17 cellular contexts compared by ENCODE assay signal in the genomic region with DNA sequence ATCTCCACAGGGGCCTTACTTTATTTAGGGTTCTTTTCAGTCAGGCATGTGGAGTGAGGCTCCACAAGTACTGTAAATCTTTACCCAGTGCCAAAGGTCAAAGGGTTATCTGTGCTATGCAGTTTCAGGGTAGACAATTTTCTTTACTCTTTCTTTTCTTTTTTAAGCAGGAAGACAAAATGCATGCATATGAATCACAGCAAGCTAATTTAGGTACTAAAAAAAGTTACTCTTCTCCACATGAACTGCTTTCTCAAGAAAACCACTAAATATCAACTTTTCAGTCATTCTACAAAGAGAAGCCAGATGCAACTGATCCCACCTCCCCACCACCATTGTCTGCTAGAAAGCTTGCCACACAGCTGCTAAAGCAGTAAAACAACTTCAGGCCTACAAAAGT.
DNase-seq lines count a peak whose midpoint lies in the region; ATAC-seq and TF ChIP-seq lines count a peak whose summit lies in the region.
"Had no signal": no experiment of that assay in that cellular context is flagged by ENCODE, and none has a peak within 500 bp of the region (broad histone marks: within the 10 kb centered on the region; RNA-seq: fewer than 3 reads in every experiment).

No MANE protein-coding gene starts in this region.

- H3K4me1 ChIP-seq in smooth muscle cell (ENCODE audit: low read depth): peaks cover 34% of the 10 kb centered on the region
- H3K4me1 ChIP-seq: breast epithelium, spleen, vagina had no signal

- H3K27ac Mint-ChIP-seq in activated CD8-positive, alpha-beta T cell treated with anti-CD3 and anti-CD28 coated beads for 36 hours: no peak overlapping the region
- no peak overlapping the region for H3K27ac Mint-ChIP-seq in activated CD8-positive, alpha-beta T cell treated with anti-CD3 and anti-CD28 coated beads, Interleukin-2, amount 10 ng/mL, durations not matched to agents 7 days and 5 days
- H3K27ac Mint-ChIP-seq in activated T-helper 17 cell treated with anti-CD3 and anti-CD28 coated beads, Interleukin-2, amount 50 U/mL, for 72 hours: no peak overlapping the region
- H3K27ac Mint-ChIP-seq: activated T-helper 1 cell treated with anti-CD3 and anti-CD28 coated beads, Interleukin-12 subunit alpha, Interleukin-12 subunit beta, Interleukin-2, Interleukin-4 antibody, amounts not matched to agents 30 ng/mL and 10 ng/mL and 1 ng/mL, durations not matched to agents 14 hours and 24 hours and 36 hours had no signal

- no peaks in the 10 kb centered on the region for H3K9me3 ChIP-seq in smooth muscle cell (replicated peaks; ENCODE audit: low read depth)
- H3K9me3 ChIP-seq: breast epithelium, spleen, vagina had no signal

- H3K27me3 Mint-ChIP-seq in activated CD8-positive, alpha-beta T cell treated with anti-CD3 and anti-CD28 coated beads for 36 hours: no peaks in the 10 kb centered on the region
- peaks cover 4% of the 10 kb centered on the region for H3K27me3 Mint-ChIP-seq in activated CD8-positive, alpha-beta T cell treated with anti-CD3 and anti-CD28 coated beads, Interleukin-2, amount 10 ng/mL, durations not matched to agents 7 days and 5 days (ENCODE audit: low read depth)
- no peaks in the 10 kb centered on the region for H3K27me3 Mint-ChIP-seq in activated T-helper 17 cell treated with anti-CD3 and anti-CD28 coated beads, Interleukin-2, amount 50 U/mL, for 72 hours

- POLR2A ChIA-PET in activated CD8-positive, alpha-beta T cell treated with anti-CD3 and anti-CD28 coated beads for 36 hours (lab: Charles Lee): no interaction called here
- POLR2A ChIA-PET in activated CD8-positive, alpha-beta T cell treated with anti-CD3 and anti-CD28 coated beads, Interleukin-2, amount 10 ng/mL, durations not matched to agents 7 days and 5 days (lab: Charles Lee): no interaction called here

- H3K27me3 ChIP-seq in smooth muscle cell (ENCODE audit: low read depth): no peaks in the 10 kb centered on the region
- H3K27me3 ChIP-seq: breast epithelium, spleen, vagina had no signal

- H3K27ac ChIP-seq in smooth muscle cell (ENCODE audit: low read depth): peak overlapping the region; percentile 1
- H3K27ac ChIP-seq: epithelial cell of prostate, SK-N-MC, spleen, vagina had no signal

- H2AFZ ChIP-seq in smooth muscle cell (ENCODE audit: low read depth): no peak overlapping the region

- peaks cover 7% of the 10 kb centered on the region for H3K4me1 Mint-ChIP-seq in activated CD8-positive, alpha-beta T cell treated with anti-CD3 and anti-CD28 coated beads for 36 hours (ENCODE audit: low read depth)
- no peaks in the 10 kb centered on the region for H3K4me1 Mint-ChIP-seq in activated CD8-positive, alpha-beta T cell treated with anti-CD3 and anti-CD28 coated beads, Interleukin-2, amount 10 ng/mL, durations not matched to agents 7 days and 5 days (ENCODE audit: low read depth)
- H3K4me1 Mint-ChIP-seq in activated T-helper 17 cell treated with anti-CD3 and anti-CD28 coated beads, Interleukin-2, amount 50 U/mL, for 72 hours: no peaks in the 10 kb centered on the region

- no peaks in the 10 kb centered on the region for H3K36me3 ChIP-seq in smooth muscle cell (ENCODE audit: low read depth)
- H3K36me3 ChIP-seq: breast epithelium, spleen, vagina had no signal

- no peaks in the 10 kb centered on the region for H3K79me2 ChIP-seq in smooth muscle cell (ENCODE audit: low read depth)

- no peak for TF ChIP-seq CTCF in activated CD8-positive, alpha-beta T cell treated with anti-CD3 and anti-CD28 coated beads for 36 hours (IDR thresholded peaks at IDR 0.05)
- TF ChIP-seq CTCF in smooth muscle cell (IDR thresholded peaks at IDR 0.05; ENCODE audit: borderline replicate concordance, insufficient read depth, poor library complexity, severe bottlenecking): no peak

- no peaks in the 10 kb centered on the region for H3K9me3 Mint-ChIP-seq in activated CD8-positive, alpha-beta T cell treated with anti-CD3 and anti-CD28 coated beads for 36 hours
- no peaks in the 10 kb centered on the region for H3K9me3 Mint-ChIP-seq in activated CD8-positive, alpha-beta T cell treated with anti-CD3 and anti-CD28 coated beads, Interleukin-2, amount 10 ng/mL, durations not matched to agents 7 days and 5 days (ENCODE audit: insufficient read depth)
- H3K9me3 Mint-ChIP-seq in activated T-helper 17 cell treated with anti-CD3 and anti-CD28 coated beads, Interleukin-2, amount 50 U/mL, for 72 hours: no peaks in the 10 kb centered on the region
- H3K9me3 Mint-ChIP-seq: activated T-helper 1 cell treated with anti-CD3 and anti-CD28 coated beads, Interleukin-12 subunit alpha, Interleukin-12 subunit beta, Interleukin-2, Interleukin-4 antibody, amounts not matched to agents 30 ng/mL and 10 ng/mL and 1 ng/mL, durations not matched to agents 14 hours and 24 hours and 36 hours had no signal

- H3K4me3 Mint-ChIP-seq in activated CD8-positive, alpha-beta T cell treated with anti-CD3 and anti-CD28 coated beads for 36 hours: no peak overlapping the region
- H3K4me3 Mint-ChIP-seq in activated CD8-positive, alpha-beta T cell treated with anti-CD3 and anti-CD28 coated beads, Interleukin-2, amount 10 ng/mL, durations not matched to agents 7 days and 5 days: no peak overlapping the region
- no peak overlapping the region for H3K4me3 Mint-ChIP-seq in activated T-helper 17 cell treated with anti-CD3 and anti-CD28 coated beads, Interleukin-2, amount 50 U/mL, for 72 hours
- H3K4me3 Mint-ChIP-seq: activated T-helper 1 cell treated with anti-CD3 and anti-CD28 coated beads, Interleukin-12 subunit alpha, Interleukin-12 subunit beta, Interleukin-2, Interleukin-4 antibody, amounts not matched to agents 30 ng/mL and 10 ng/mL and 1 ng/mL, durations not matched to agents 14 hours and 24 hours and 36 hours had no signal

- ATAC-seq in activated CD8-positive, alpha-beta T cell treated with anti-CD3 and anti-CD28 coated beads for 36 hours: peak; percentile 42
- ATAC-seq in activated CD8-positive, alpha-beta T cell treated with anti-CD3 and anti-CD28 coated beads, Interleukin-2, amount 10 ng/mL, durations not matched to agents 7 days and 5 days: no peak
- peak; percentile 60 for ATAC-seq in activated T-helper 17 cell treated with anti-CD3 and anti-CD28 coated beads, Interleukin-2, amount 50 U/mL, for 72 hours (replicated peaks)
- ATAC-seq in HG02840 (IDR thresholded peaks at IDR 0.05; ENCODE audit: low FRiP score, unreplicated experiment): no peak

- peak overlapping the region; percentile 20 for H3K4me2 ChIP-seq in smooth muscle cell

- CTCF ChIA-PET in activated CD8-positive, alpha-beta T cell treated with anti-CD3 and anti-CD28 coated beads for 36 hours (lab: Charles Lee): interaction anchor here (0.9 to 1.0 kb wide), 2 partner anchors 12 to 17 kb away, joined by 3 read pairs; no protein-coding TSS in a partner anchor
- CTCF ChIA-PET in activated CD8-positive, alpha-beta T cell treated with anti-CD3 and anti-CD28 coated beads, Interleukin-2, amount 10 ng/mL, durations not matched to agents 7 days and 5 days (lab: Charles Lee): no interaction called here

- intact Hi-C loops in activated CD8-positive, alpha-beta T cell treated with anti-CD3 and anti-CD28 coated beads for 36 hours (cut with micrococcal nuclease): no loop called here

- no peak overlapping the region for H3K9ac ChIP-seq in smooth muscle cell (ENCODE audit: low read depth)

- H3K4me3 ChIP-seq in smooth muscle cell: no peak overlapping the region
- H3K4me3 ChIP-seq: breast epithelium, SK-N-MC, spleen, vagina had no signal

- no peaks in the 10 kb centered on the region for H3K36me3 Mint-ChIP-seq in activated CD8-positive, alpha-beta T cell treated with anti-CD3 and anti-CD28 coated beads for 36 hours (ENCODE audit: low read depth)
- H3K36me3 Mint-ChIP-seq in activated CD8-positive, alpha-beta T cell treated with anti-CD3 and anti-CD28 coated beads, Interleukin-2, amount 10 ng/mL, durations not matched to agents 7 days and 5 days (ENCODE audit: low read depth): no peaks in the 10 kb centered on the region
- no peaks in the 10 kb centered on the region for H3K36me3 Mint-ChIP-seq in activated T-helper 17 cell treated with anti-CD3 and anti-CD28 coated beads, Interleukin-2, amount 50 U/mL, for 72 hours (ENCODE audit: low read depth)

- no peaks in the 10 kb centered on the region for H3F3A ChIP-seq in smooth muscle cell (ENCODE audit: low read depth)

- DNase-seq in activated CD8-positive, alpha-beta T cell treated with anti-CD3 and anti-CD28 coated beads for 36 hours: no peak
- DNase-seq in activated CD8-positive, alpha-beta T cell treated with anti-CD3 and anti-CD28 coated beads, Interleukin-2, amount 10 ng/mL, durations not matched to agents 7 days and 5 days: no peak
- peak; percentile 47 for DNase-seq in iPS DF 19.7 (ENCODE audit: low read depth, low spot score)
- DNase-seq in smooth muscle cell (lab: John Stamatoyannopoulos, UW; ENCODE audit: unreplicated experiment): no peak
- no peak for DNase-seq in cerebellar cortex (ENCODE audit: low spot score)
- no peak for DNase-seq in NCI-H1092 treated with DMSO at 0.1 percent for 48 hours (lab: John Stamatoyannopoulos, UW)
- DNase-seq: ACHN, DMS 273 treated with DMSO at 0.1 percent for 48 hours, NCI-H1930, spleen had no signal

- no peaks in the 10 kb centered on the region for H4K20me1 ChIP-seq in smooth muscle cell (ENCODE audit: low read depth)

Comparison
In these comparisons a context has a peak if more than half of its experiments do, and no peak if none do; other contexts are left out.
1. ATAC-seq: peak in activated CD8-positive, alpha-beta T cell treated with anti-CD3 and anti-CD28 coated beads for 36 hours (single experiment) and activated T-helper 17 cell treated with anti-CD3 and anti-CD28 coated beads, Interleukin-2, amount 50 U/mL, for 72 hours (single experiment); none in activated CD8-positive, alpha-beta T cell treated with anti-CD3 and anti-CD28 coated beads, Interleukin-2, amount 10 ng/mL, durations not matched to agents 7 days and 5 days (single experiment) and HG02840 (single experiment).